In the genomic region with DNA sequence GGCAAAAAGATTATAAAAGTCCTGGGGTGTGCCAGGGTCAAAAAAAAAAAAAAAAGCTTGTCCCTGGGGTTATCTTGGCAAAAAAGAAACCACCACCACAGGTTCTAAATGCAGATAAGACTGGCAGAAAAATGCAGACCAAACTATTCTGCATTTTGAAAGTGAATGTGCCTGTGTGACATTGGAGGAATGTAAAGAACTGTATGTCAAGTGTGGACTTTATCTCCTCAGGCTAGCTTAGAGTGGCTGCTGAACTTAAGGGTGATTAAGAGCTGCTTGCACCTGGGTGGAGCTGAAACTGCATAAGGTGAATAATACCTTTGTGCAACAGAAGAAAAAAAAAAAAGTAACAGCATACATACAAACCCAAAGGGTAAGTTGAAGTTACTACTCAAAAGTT, we compare ENCODE assay signal across 12 cellular contexts. TPM values are rescaled to one million over a fixed set of nuclear protein-coding genes. Genes with fewer than 3 reads are reported as not detected.
DNase-seq lines count a peak whose midpoint lies in the region; ATAC-seq and TF ChIP-seq lines count a peak whose summit lies in the region.
"Had no signal": no experiment of that assay in that cellular context is flagged by ENCODE, and none has a peak within 500 bp of the region (broad histone marks: within the 10 kb centered on the region; RNA-seq: fewer than 3 reads in every experiment).

No MANE protein-coding gene starts in this region.

- no peak for TF ChIP-seq EP300 in SK-N-SH (IDR thresholded peaks at IDR 0.05; ENCODE audit: borderline replicate concordance in 1 of 2, low read depth in 1 of 2, low read length in 1 of 2)

- H3F3A ChIP-seq in SK-N-SH (replicated peaks; ENCODE audit: insufficient read depth): peaks cover 21% of the 10 kb centered on the region

- peak overlapping the region; percentile 97 for H3K27ac Mint-ChIP-seq in endodermal cell

- no peaks in the 10 kb centered on the region for H3K9me2 ChIP-seq in SK-N-SH

- no peak for ATAC-seq in SK-N-SH treated with all-trans-retinoic acid at 6 μM for 48 hours
- ATAC-seq in psoas muscle: no peak

- peaks cover 4 to 16% of the 10 kb centered on the region in 2 experiments; a peak in 2 of 4 replicates for H3K4me1 ChIP-seq in SK-N-SH (ENCODE audit: control insufficient read depth in 1 of 2, insufficient read depth in 2 of 2, low read depth in 1 of 2, low read length in 1 of 2)
- peaks cover 4% of the 10 kb centered on the region for H3K4me1 ChIP-seq in endodermal cell (ENCODE audit: control insufficient read depth, insufficient read depth, low read length)
- peaks cover 19% of the 10 kb centered on the region for H3K4me1 ChIP-seq in psoas muscle
- peaks cover 21% of the 10 kb centered on the region for H3K4me1 ChIP-seq in vagina

- H3K4me3 Mint-ChIP-seq in endodermal cell: peak overlapping the region; percentile 90

- no peaks in the 10 kb centered on the region for H3K36me3 ChIP-seq in SK-N-SH (replicated peaks in 1 of 2; ENCODE audit: control insufficient read depth in 1 of 2, insufficient read depth in 2 of 2, low read length in 1 of 2)
- H3K36me3 ChIP-seq in endodermal cell (ENCODE audit: control insufficient read depth, insufficient read depth, low read length): no peaks in the 10 kb centered on the region
- no peaks in the 10 kb centered on the region for H3K36me3 ChIP-seq in psoas muscle (ENCODE audit: insufficient read depth in 1 of 2, low read depth in 1 of 2)
- H3K36me3 ChIP-seq in vagina: no peaks in the 10 kb centered on the region
- H3K36me3 ChIP-seq: spleen had no signal

- peaks cover 34% of the 10 kb centered on the region for H3K79me2 ChIP-seq in SK-N-SH (ENCODE audit: insufficient read depth)

- H3K36me3 Mint-ChIP-seq in endodermal cell (ENCODE audit: low read depth): peaks cover 2% of the 10 kb centered on the region

- POLR2A ChIA-PET in SK-N-SH (lab: Yijun Ruan, JAX): no interaction called here

- TF ChIP-seq RAD21 in SK-N-SH (IDR thresholded peaks at IDR 0.05; ENCODE audit: low read length): no peak

- H3K4me1 Mint-ChIP-seq in endodermal cell: peaks cover 44% of the 10 kb centered on the region

- DNase-seq in SK-N-SH (no peak), RPMI8226 (peak; percentile 25), endodermal cell (no peak), psoas muscle (no peak), vagina (ENCODE audit: extremely low spot score in 2 of 2) (no peak), NCI-H128 (lab: John Stamatoyannopoulos, UW; ENCODE audit: unreplicated experiment) (no peak), HCEC 1CT (no peak)
- DNase-seq: central memory CD4-positive, alpha-beta T cell; NCI-H1436; spleen; T1000 had no signal

- H3K27ac ChIP-seq in SK-N-SH (ENCODE audit: low read depth in 2 of 2, low read length in 1 of 2) (no peak overlapping the region), endodermal cell (ENCODE audit: low read depth, low read length) (no peak overlapping the region), psoas muscle (no peak overlapping the region), vagina (no peak overlapping the region)

- no peaks in the 10 kb centered on the region for H3K27me3 Mint-ChIP-seq in endodermal cell (ENCODE audit: insufficient read depth)

- intact Hi-C loops in psoas muscle (cut with DNase I) (no loop called here), vagina (cut with DNase I) (no loop called here)

- H3K27me3 ChIP-seq in SK-N-SH (ENCODE audit: insufficient read depth): no peaks in the 10 kb centered on the region
- H3K27me3 ChIP-seq in endodermal cell (ENCODE audit: control insufficient read depth, insufficient read depth, low read length, poor library complexity, severe bottlenecking): no peaks in the 10 kb centered on the region
- H3K27me3 ChIP-seq in psoas muscle (ENCODE audit: insufficient read depth in 3 of 3, low read length in 2 of 3): no peaks in the 10 kb centered on the region
- no peaks in the 10 kb centered on the region for H3K27me3 ChIP-seq in vagina
- H3K27me3 ChIP-seq: spleen had no signal

- no peaks in the 10 kb centered on the region for H4K20me1 ChIP-seq in SK-N-SH (ENCODE audit: insufficient read depth)

- peak overlapping the region; percentile 96; the same call in 1 of the 2 replicates for H2AFZ ChIP-seq in SK-N-SH (ENCODE audit: low read depth)

- H3K9me3 Mint-ChIP-seq in endodermal cell: no peaks in the 10 kb centered on the region

- no peak overlapping the region for H3K4me3 ChIP-seq in SK-N-SH (ENCODE audit: low read depth in 2 of 2, low read length in 1 of 2)
- H3K4me3 ChIP-seq in endodermal cell (ENCODE audit: low read length): peak overlapping the region; percentile 98
- peak overlapping the region; percentile 83 for H3K4me3 ChIP-seq in psoas muscle
- no peak overlapping the region for H3K4me3 ChIP-seq in vagina

- TF ChIP-seq CTCF in SK-N-SH (IDR thresholded peaks at IDR 0.05) (no peak), endodermal cell (conservative IDR thresholded peaks at IDR 0.05) (no peak), psoas muscle (IDR thresholded peaks at IDR 0.05) (no peak), vagina (IDR thresholded peaks at IDR 0.05) (no peak)

- no peaks in the 10 kb centered on the region for H3K9me3 ChIP-seq in SK-N-SH
- H3K9me3 ChIP-seq in endodermal cell (ENCODE audit: control insufficient read depth, low read length): no peaks in the 10 kb centered on the region
- no peaks in the 10 kb centered on the region for H3K9me3 ChIP-seq in psoas muscle
- no peaks in the 10 kb centered on the region for H3K9me3 ChIP-seq in vagina
- H3K9me3 ChIP-seq: spleen had no signal

- H3K9ac ChIP-seq in SK-N-SH (no peak overlapping the region), endodermal cell (ENCODE audit: extremely low read depth, low read length, poor library complexity, severe bottlenecking) (no peak overlapping the region)

- no peak overlapping the region for H3K4me2 ChIP-seq in SK-N-SH

- no peak for TF ChIP-seq POLR2A in vagina (IDR thresholded peaks at IDR 0.05)

- CTCF ChIA-PET in SK-N-SH (lab: Yijun Ruan, JAX): no interaction called here

TF ChIP-seq in SK-N-SH, 30 proteins besides CTCF, POLR2A, EP300 and RAD21 (continues in another document):
- no peak for TF ChIP-seq FOXJ3 (CRISPR knock-in tag; IDR thresholded peaks at IDR 0.05)
- TF ChIP-seq ELF1 (IDR thresholded peaks at IDR 0.05): no peak
- TF ChIP-seq, protein P1, sequence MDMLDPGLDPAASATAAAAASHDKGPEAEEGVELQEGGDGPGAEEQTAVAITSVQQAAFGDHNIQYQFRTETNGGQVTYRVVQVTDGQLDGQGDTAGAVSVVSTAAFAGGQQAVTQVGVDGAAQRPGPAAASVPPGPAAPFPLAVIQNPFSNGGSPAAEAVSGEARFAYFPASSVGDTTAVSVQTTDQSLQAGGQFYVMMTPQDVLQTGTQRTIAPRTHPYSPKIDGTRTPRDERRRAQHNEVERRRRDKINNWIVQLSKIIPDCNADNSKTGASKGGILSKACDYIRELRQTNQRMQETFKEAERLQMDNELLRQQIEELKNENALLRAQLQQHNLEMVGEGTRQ (IDR thresholded peaks at IDR 0.05; ENCODE audit: borderline replicate concordance, low read depth, low read length): no peak
- no peak for TF ChIP-seq TEAD4 (IDR thresholded peaks at IDR 0.05; ENCODE audit: borderline replicate concordance, insufficient read depth)
- TF ChIP-seq YY1 (IDR thresholded peaks at IDR 0.05; ENCODE audit: low read depth): no peak
- TF ChIP-seq SIN3A (IDR thresholded peaks at IDR 0.05; ENCODE audit: borderline replicate concordance, low read depth, low read length): no peak
- no peak for TF ChIP-seq RFX5 (IDR thresholded peaks at IDR 0.05; ENCODE audit: low read length)
- TF ChIP-seq CHD2 (IDR thresholded peaks at IDR 0.05; ENCODE audit: low read length, partially characterized antibody): no peak

TF ChIP-seq in SK-N-SH treated with all-trans-retinoic acid at 6 μM for 48 hours, 23 proteins besides CTCF, POLR2A, EP300 and RAD21:
- TF ChIP-seq ZNF70 (CRISPR knock-in tag; IDR thresholded peaks at IDR 0.05) (no peak), ZC3H10 (CRISPR knock-in tag; IDR thresholded peaks at IDR 0.05) (no peak)
- TF ChIP-seq, protein P2, sequence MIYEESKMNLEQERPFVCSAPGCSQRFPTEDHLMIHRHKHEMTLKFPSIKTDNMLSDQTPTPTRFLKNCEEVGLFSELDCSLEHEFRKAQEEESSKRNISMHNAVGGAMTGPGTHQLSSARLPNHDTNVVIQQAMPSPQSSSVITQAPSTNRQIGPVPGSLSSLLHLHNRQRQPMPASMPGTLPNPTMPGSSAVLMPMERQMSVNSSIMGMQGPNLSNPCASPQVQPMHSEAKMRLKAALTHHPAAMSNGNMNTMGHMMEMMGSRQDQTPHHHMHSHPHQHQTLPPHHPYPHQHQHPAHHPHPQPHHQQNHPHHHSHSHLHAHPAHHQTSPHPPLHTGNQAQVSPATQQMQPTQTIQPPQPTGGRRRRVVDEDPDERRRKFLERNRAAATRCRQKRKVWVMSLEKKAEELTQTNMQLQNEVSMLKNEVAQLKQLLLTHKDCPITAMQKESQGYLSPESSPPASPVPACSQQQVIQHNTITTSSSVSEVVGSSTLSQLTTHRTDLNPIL (CRISPR knock-in tag; IDR thresholded peaks at IDR 0.05; ENCODE audit: low read depth): no peak
TF ChIP-seq in SK-N-SH treated with all-trans-retinoic acid at 6 μM for 48 hours: peak in this region for 0.

RNA-seq across cellular contexts. Expression of a gene that starts 1.3 kb away (rescaled TPM):
- polyA plus RNA-seq in SK-N-SH (2012; rRNA removed): 4.6 and 5.4 TPM in 2 replicates
- polyA plus RNA-seq in SK-N-SH (2012; cell fraction: cytosol; rRNA removed): 4.3 and 4.5 TPM in 2 replicates
- polyA plus RNA-seq in SK-N-SH (2012; cell fraction: nucleus; rRNA removed): 8.3 and 19.1 TPM in 2 replicates
- total RNA-seq in endodermal cell: 10 to 100 TPM; 13.2 to 14.1 TPM
- 9.9 TPM for polyA plus RNA-seq in endodermal cell (2013, experiment 1 of 2)
- 8.5 TPM for polyA plus RNA-seq in endodermal cell (2013, experiment 2 of 2)
- 1 to 10 TPM; 3.0 to 9.6 (median 6.1) TPM for total RNA-seq in psoas muscle
- 1 to 10 TPM; 2.9 to 9.7 (median 5.5) TPM for polyA plus RNA-seq in psoas muscle
- total RNA-seq in vagina: 15.0 TPM

Comparison
In these comparisons a context has a peak if more than half of its experiments do, and no peak if none do; other contexts are left out.
1. H3K4me3 ChIP-seq: peak in endodermal cell (single experiment) and psoas muscle (single experiment); none in SK-N-SH (0 of 2) and vagina (0 of 2).